13 cellular contexts compared by ENCODE assay signal in genomic region chr12:45409966-45410365, GRCh38.
DNase-seq lines count a peak whose midpoint lies in the region; TF ChIP-seq lines count a peak whose summit lies in the region.
"Had no signal": no experiment of that assay in that cellular context is flagged by ENCODE, and none has a peak within 500 bp of the region (broad histone marks: within the 10 kb centered on the region; RNA-seq: fewer than 3 reads in every experiment).

No MANE protein-coding gene starts in this region.

- H3K27me3 ChIP-seq in skeletal muscle tissue (ENCODE audit: control insufficient read depth in 3 of 3, insufficient read depth in 3 of 3, low read length in 3 of 3) (no peaks in the 10 kb centered on the region), testis (no peaks in the 10 kb centered on the region)

- no peaks in the 10 kb centered on the region for H3K4me1 Mint-ChIP-seq in activated CD4-positive, alpha-beta memory T cell treated with anti-CD3 and anti-CD28 coated beads, Interleukin-2, amount 10 ng/mL, durations not matched to agents 7 days and 5 days
- H3K4me1 Mint-ChIP-seq: activated naive CD8-positive, alpha-beta T cell treated with anti-CD3 and anti-CD28 coated beads for 36 hours; naive B cell had no signal

- H3K36me3 Mint-ChIP-seq in activated CD4-positive, alpha-beta memory T cell treated with anti-CD3 and anti-CD28 coated beads, Interleukin-2, amount 10 ng/mL, durations not matched to agents 7 days and 5 days (ENCODE audit: low read depth) = peaks cover 26% of the 10 kb centered on the region

- H3K9me3 ChIP-seq in skeletal muscle tissue (ENCODE audit: control insufficient read depth in 3 of 3, low read length in 3 of 3) = no peaks in the 10 kb centered on the region
- no peaks in the 10 kb centered on the region for H3K9me3 ChIP-seq in testis

- no peak overlapping the region for H3K4me3 Mint-ChIP-seq in activated CD4-positive, alpha-beta memory T cell treated with anti-CD3 and anti-CD28 coated beads, Interleukin-2, amount 10 ng/mL, durations not matched to agents 7 days and 5 days
- H3K4me3 Mint-ChIP-seq: activated naive CD8-positive, alpha-beta T cell treated with anti-CD3 and anti-CD28 coated beads for 36 hours had no signal

- peaks cover 23 to 30% (median 25%) of the 10 kb centered on the region in 3 donors for H3K4me1 ChIP-seq in skeletal muscle tissue (ENCODE audit: control insufficient read depth in 3 of 3, insufficient read depth in 3 of 3, low read length in 3 of 3)
- peaks cover 8% of the 10 kb centered on the region for H3K4me1 ChIP-seq in testis

- 69 to 77% methylated on average over 7 of the region's 7 CpGs for WGBS in testis, 2 donors

- POLR2A ChIA-PET in activated CD4-positive, alpha-beta memory T cell treated with anti-CD3 and anti-CD28 coated beads, Interleukin-2, amount 10 ng/mL, durations not matched to agents 7 days and 5 days (lab: Charles Lee) = no interaction called here

- peak; percentile 78 for DNase-seq in ELR (ENCODE audit: low read depth)
- DNase-seq in fibroblast of the aortic adventitia (ENCODE audit: low read depth) = peak; percentile 82
- no peak for DNase-seq in activated CD4-positive, alpha-beta memory T cell treated with anti-CD3 and anti-CD28 coated beads, Interleukin-2, amount 10 ng/mL, durations not matched to agents 7 days and 5 days
- DNase-seq in testis = no peak
- no peak for DNase-seq in stimulated activated CD4-positive, alpha-beta T cell treated with anti-CD3 and anti-CD28 coated beads, Interleukin-1b, Interleukin-23, amount 100 ng/mL, for 48 hours
- DNase-seq: activated naive CD8-positive, alpha-beta T cell treated with anti-CD3 and anti-CD28 coated beads for 36 hours; dermis blood vessel endothelial cell; kidney; naive B cell; NCI-H187 treated with DMSO at 0.1 percent for 48 hours; NCI-H774 had no signal

- H3K36me3 ChIP-seq in skeletal muscle tissue (ENCODE audit: control insufficient read depth in 3 of 3, insufficient read depth in 3 of 3, low read length in 3 of 3) = peaks cover 32 to 58% (median 38%) of the 10 kb centered on the region in 3 donors
- no peaks in the 10 kb centered on the region for H3K36me3 ChIP-seq in testis (ENCODE audit: low read depth, missing control alignments)

- TF ChIP-seq POLR2A in Raji (IDR thresholded peaks at IDR 0.05; ENCODE audit: insufficient read depth, low read depth, low read length) (0 out of 2 replicates have a peak, but pooled peaks have one; percentile 24), testis (IDR thresholded peaks at IDR 0.05) (no peak)

- no peak for TF ChIP-seq CTCF in fibroblast of the aortic adventitia (IDR thresholded peaks at IDR 0.05; ENCODE audit: insufficient read depth, low read length)
- TF ChIP-seq CTCF in testis (IDR thresholded peaks at IDR 0.05) = no peak

- intact Hi-C loops in testis (cut with DNase I; ENCODE audit: low total_unique reads) = no loop called here

- no peaks in the 10 kb centered on the region for H3K27me3 Mint-ChIP-seq in activated CD4-positive, alpha-beta memory T cell treated with anti-CD3 and anti-CD28 coated beads, Interleukin-2, amount 10 ng/mL, durations not matched to agents 7 days and 5 days
- H3K27me3 Mint-ChIP-seq: activated naive CD8-positive, alpha-beta T cell treated with anti-CD3 and anti-CD28 coated beads for 36 hours; naive B cell had no signal

- CTCF ChIA-PET in activated CD4-positive, alpha-beta memory T cell treated with anti-CD3 and anti-CD28 coated beads, Interleukin-2, amount 10 ng/mL, durations not matched to agents 7 days and 5 days (lab: Charles Lee) = interaction anchor here (1.6 kb wide), 1 partner anchor 715 kb away, joined by 3 read pairs; no protein-coding TSS in a partner anchor

- no peak overlapping the region for H3K27ac Mint-ChIP-seq in activated CD4-positive, alpha-beta memory T cell treated with anti-CD3 and anti-CD28 coated beads, Interleukin-2, amount 10 ng/mL, durations not matched to agents 7 days and 5 days
- H3K27ac Mint-ChIP-seq: activated naive CD8-positive, alpha-beta T cell treated with anti-CD3 and anti-CD28 coated beads for 36 hours; naive B cell had no signal

- no peaks in the 10 kb centered on the region for H3K9me3 Mint-ChIP-seq in activated CD4-positive, alpha-beta memory T cell treated with anti-CD3 and anti-CD28 coated beads, Interleukin-2, amount 10 ng/mL, durations not matched to agents 7 days and 5 days
- H3K9me3 Mint-ChIP-seq: activated naive CD8-positive, alpha-beta T cell treated with anti-CD3 and anti-CD28 coated beads for 36 hours; naive B cell had no signal

- H3K27ac ChIP-seq in skeletal muscle tissue (ENCODE audit: low read depth, low read length) (peak overlapping the region; percentile 83), testis (no peak overlapping the region)

- H3K4me3 ChIP-seq in fibroblast of the aortic adventitia (ENCODE audit: low read depth, low read length) (no peak overlapping the region), skeletal muscle tissue (ENCODE audit: low read length in 3 of 3) (peak overlapping the region in 1 of 3 donors; percentile 17), testis (no peak overlapping the region)

- no peak overlapping the region for H3K9ac ChIP-seq in skeletal muscle tissue (ENCODE audit: low read depth in 1 of 3, low read length in 3 of 3)

Comparison
In these comparisons a context has a peak if more than half of its experiments do, and no peak if none do; other contexts are left out.
1. DNase-seq: peak in ELR (single experiment) and fibroblast of the aortic adventitia (single experiment); none in activated CD4-positive, alpha-beta memory T cell treated with anti-CD3 and anti-CD28 coated beads, Interleukin-2, amount 10 ng/mL, durations not matched to agents 7 days and 5 days (single experiment), testis (single experiment) and stimulated activated CD4-positive, alpha-beta T cell treated with anti-CD3 and anti-CD28 coated beads, Interleukin-1b, Interleukin-23, amount 100 ng/mL, for 48 hours (single experiment).